In genomic region chr18:78649421-78649820, GRCh38 we compare ENCODE assay signal across 26 cellular contexts.
A peak's percentile ranks its signal among the peaks of the same experiment; 100 is the strongest.
DNase-seq lines count a peak whose midpoint lies in the region; ATAC-seq and TF ChIP-seq lines count a peak whose summit lies in the region.
"Had no signal": no experiment of that assay in that cellular context is flagged by ENCODE, and none has a peak within 500 bp of the region (broad histone marks: within the 10 kb centered on the region; RNA-seq: fewer than 3 reads in every experiment).

No MANE protein-coding gene starts in this region.

- no peaks in the 10 kb centered on the region for H3K4me1 ChIP-seq in osteoblast (ENCODE audit: insufficient read depth, low read length)
- no peaks in the 10 kb centered on the region for H3K4me1 ChIP-seq in upper lobe of left lung
- H3K4me1 ChIP-seq: BE2C, BLaER1 had no signal

- no peaks in the 10 kb centered on the region for H3K27me3 ChIP-seq in osteoblast (ENCODE audit: insufficient read depth, low read length)
- no peaks in the 10 kb centered on the region for H3K27me3 ChIP-seq in upper lobe of left lung
- H3K27me3 ChIP-seq: BE2C, BLaER1 had no signal

- H4K20me1 ChIP-seq in osteoblast (ENCODE audit: insufficient read depth, low read length), result no peaks in the 10 kb centered on the region
- H4K20me1 ChIP-seq: BLaER1 had no signal

- 75 to 96% methylated on average over 9 to 10 of the region's 10 CpGs for WGBS in upper lobe of left lung, 2 donors

- no peak for TF ChIP-seq EP300 in upper lobe of left lung (IDR thresholded peaks at IDR 0.05)

- H3K4me1 Mint-ChIP-seq in stimulated activated naive CD8-positive, alpha-beta T cell treated with anti-CD3 and anti-CD28 coated beads, Interleukin-15, amount 100 ng/mL, for 72 hours, result no peaks in the 10 kb centered on the region
- peaks cover 6 to 10% of the 10 kb centered on the region in 2 donors for H3K4me1 Mint-ChIP-seq in natural killer cell treated with Interleukin-12 subunit alpha and Interleukin-12 subunit beta and Interleukin-15 and Interleukin-18, amount 100 ng/mL, for 72 hours (ENCODE audit: low read depth in 2 of 2)
- H3K4me1 Mint-ChIP-seq: CD14-positive monocyte; CD4-positive, alpha-beta memory T cell; CD4-positive, CD25-positive, alpha-beta regulatory T cell had no signal

- no peaks in the 10 kb centered on the region for H3K36me3 Mint-ChIP-seq in natural killer cell treated with Interleukin-12 subunit alpha and Interleukin-12 subunit beta and Interleukin-15 and Interleukin-18, amount 100 ng/mL, for 72 hours
- H3K36me3 Mint-ChIP-seq: CD14-positive monocyte; CD4-positive, CD25-positive, alpha-beta regulatory T cell; CD8-positive, alpha-beta memory T cell had no signal

- peak; percentile 24 for ATAC-seq in stimulated activated naive CD8-positive, alpha-beta T cell treated with anti-CD3 and anti-CD28 coated beads, Interleukin-15, amount 100 ng/mL, for 72 hours
- no peak for ATAC-seq in stimulated activated naive CD8-positive, alpha-beta T cell treated with anti-CD3 and anti-CD28 coated beads, Interleukin-15, Interleukin-2, amounts not matched to agents 100 U/mL and 50 U/mL, for 24 hours
- ATAC-seq in natural killer cell treated with Interleukin-12 subunit alpha and Interleukin-12 subunit beta and Interleukin-15 and Interleukin-18, amount 100 ng/mL, for 72 hours, result no peak
- ATAC-seq in upper lobe of left lung (ENCODE audit: low FRiP score in 2 of 2), result peak; percentile 7 to 21
- ATAC-seq in HG02970 (IDR thresholded peaks at IDR 0.05; ENCODE audit: low FRiP score, unreplicated experiment), result no peak
- ATAC-seq: GM12878 had no signal

- no peaks in the 10 kb centered on the region for H3K27me3 Mint-ChIP-seq in stimulated activated naive CD8-positive, alpha-beta T cell treated with anti-CD3 and anti-CD28 coated beads, Interleukin-15, amount 100 ng/mL, for 72 hours
- H3K27me3 Mint-ChIP-seq in natural killer cell treated with Interleukin-12 subunit alpha and Interleukin-12 subunit beta and Interleukin-15 and Interleukin-18, amount 100 ng/mL, for 72 hours, result no peaks in the 10 kb centered on the region
- H3K27me3 Mint-ChIP-seq: CD4-positive, CD25-positive, alpha-beta regulatory T cell had no signal

- H3K4me3 ChIP-seq in osteoblast (ENCODE audit: insufficient read depth, low read length) (no peak overlapping the region), upper lobe of left lung (no peak overlapping the region)
- H3K4me3 ChIP-seq: BLaER1, GM12878 had no signal

- no peak for DNase-seq in stimulated activated naive CD8-positive, alpha-beta T cell treated with anti-CD3 and anti-CD28 coated beads, Interleukin-15, amount 100 ng/mL, for 72 hours
- no peak for DNase-seq in stimulated activated naive CD8-positive, alpha-beta T cell treated with anti-CD3 and anti-CD28 coated beads, Interleukin-15, Interleukin-2, amounts not matched to agents 100 U/mL and 50 U/mL, for 24 hours
- DNase-seq in natural killer cell treated with Interleukin-12 subunit alpha and Interleukin-12 subunit beta and Interleukin-15 and Interleukin-18, amount 100 ng/mL, for 72 hours (ENCODE audit: low spot score), result peak; percentile 40
- DNase-seq in osteoblast (ENCODE audit: insufficient read length, low spot score, missing footprints), result peak; percentile 58
- DNase-seq in upper lobe of left lung, result no peak
- DNase-seq in NOMO-1 (lab: John Stamatoyannopoulos, UW; ENCODE audit: unreplicated experiment in 2 of 2), result no peak
- DNase-seq in stimulated activated CD4-positive, alpha-beta T cell treated with anti-CD3 and anti-CD28 coated beads, Interleukin-4, amount 100 ng/mL, for 4 hours, result no peak
- DNase-seq: 8988T; ACHN; BE2C; C1 segment of cervical spinal cord; CD4-positive, alpha-beta memory T cell; CD4-positive, CD25-positive, alpha-beta regulatory T cell; CD8-positive, alpha-beta memory T cell; COR-L47; DMS 273 treated with DMSO at 0.1 percent for 48 hours; DMS153; DMS53; DMS79; DND-41; EL; GDM1 had no signal

- no peak overlapping the region for H2AFZ ChIP-seq in osteoblast (ENCODE audit: low read length)

- no peak overlapping the region for H3K4me3 Mint-ChIP-seq in stimulated activated naive CD8-positive, alpha-beta T cell treated with anti-CD3 and anti-CD28 coated beads, Interleukin-15, amount 100 ng/mL, for 72 hours
- no peak overlapping the region for H3K4me3 Mint-ChIP-seq in natural killer cell treated with Interleukin-12 subunit alpha and Interleukin-12 subunit beta and Interleukin-15 and Interleukin-18, amount 100 ng/mL, for 72 hours
- H3K4me3 Mint-ChIP-seq: CD14-positive monocyte; CD4-positive, alpha-beta memory T cell; CD4-positive, CD25-positive, alpha-beta regulatory T cell; CD8-positive, alpha-beta memory T cell had no signal

- H3K27ac Mint-ChIP-seq in stimulated activated naive CD8-positive, alpha-beta T cell treated with anti-CD3 and anti-CD28 coated beads, Interleukin-15, amount 100 ng/mL, for 72 hours, result no peak overlapping the region
- no peak overlapping the region for H3K27ac Mint-ChIP-seq in natural killer cell treated with Interleukin-12 subunit alpha and Interleukin-12 subunit beta and Interleukin-15 and Interleukin-18, amount 100 ng/mL, for 72 hours
- H3K27ac Mint-ChIP-seq: CD4-positive, alpha-beta memory T cell; CD4-positive, CD25-positive, alpha-beta regulatory T cell; CD8-positive, alpha-beta memory T cell had no signal

- H3K36me3 ChIP-seq in osteoblast (ENCODE audit: insufficient read depth, low read length) (no peaks in the 10 kb centered on the region), upper lobe of left lung (no peaks in the 10 kb centered on the region)
- H3K36me3 ChIP-seq: BE2C, BLaER1 had no signal

- H3K9me3 Mint-ChIP-seq in stimulated activated naive CD8-positive, alpha-beta T cell treated with anti-CD3 and anti-CD28 coated beads, Interleukin-15, amount 100 ng/mL, for 72 hours, result peaks cover 0 to 7% of the 10 kb centered on the region in 2 donors
- peaks cover 6% of the 10 kb centered on the region for H3K9me3 Mint-ChIP-seq in natural killer cell treated with Interleukin-12 subunit alpha and Interleukin-12 subunit beta and Interleukin-15 and Interleukin-18, amount 100 ng/mL, for 72 hours

- no peaks in the 10 kb centered on the region for H3K79me2 ChIP-seq in osteoblast (ENCODE audit: insufficient read depth, low read length)

- no peak for TF ChIP-seq POLR2A in upper lobe of left lung (IDR thresholded peaks at IDR 0.05)

- H3K4me2 ChIP-seq in osteoblast (ENCODE audit: insufficient read depth, low read length), result no peak overlapping the region
- H3K4me2 ChIP-seq: BLaER1 had no signal

- TF ChIP-seq CTCF in osteoblast (IDR thresholded peaks at IDR 0.05; ENCODE audit: extremely low read depth, low read depth, low read length) (no peak), upper lobe of left lung (IDR thresholded peaks at IDR 0.05) (no peak)

- H3K9me3 ChIP-seq in osteoblast (ENCODE audit: low read depth, low read length), result peaks cover 4% of the 10 kb centered on the region
- H3K9me3 ChIP-seq in upper lobe of left lung, result peaks cover 0 to 18% (median 10%) of the 10 kb centered on the region in 4 donors
- H3K9me3 ChIP-seq: BE2C had no signal

- no peak overlapping the region for H3K27ac ChIP-seq in osteoblast (ENCODE audit: low read depth, low read length)
- no peak overlapping the region for H3K27ac ChIP-seq in upper lobe of left lung
- H3K27ac ChIP-seq: BLaER1 had no signal

Comparison
In these comparisons a context has a peak if more than half of its experiments do, and no peak if none do; other contexts are left out.
1. ATAC-seq: peak in stimulated activated naive CD8-positive, alpha-beta T cell treated with anti-CD3 and anti-CD28 coated beads, Interleukin-15, amount 100 ng/mL, for 72 hours (single experiment) and upper lobe of left lung (2 of 2); none in stimulated activated naive CD8-positive, alpha-beta T cell treated with anti-CD3 and anti-CD28 coated beads, Interleukin-15, Interleukin-2, amounts not matched to agents 100 U/mL and 50 U/mL, for 24 hours (single experiment), natural killer cell treated with Interleukin-12 subunit alpha and Interleukin-12 subunit beta and Interleukin-15 and Interleukin-18, amount 100 ng/mL, for 72 hours (0 of 2) and HG02970 (single experiment).
2. DNase-seq: peak in natural killer cell treated with Interleukin-12 subunit alpha and Interleukin-12 subunit beta and Interleukin-15 and Interleukin-18, amount 100 ng/mL, for 72 hours (single experiment) and osteoblast (single experiment); none in stimulated activated naive CD8-positive, alpha-beta T cell treated with anti-CD3 and anti-CD28 coated beads, Interleukin-15, amount 100 ng/mL, for 72 hours (0 of 2), stimulated activated naive CD8-positive, alpha-beta T cell treated with anti-CD3 and anti-CD28 coated beads, Interleukin-15, Interleukin-2, amounts not matched to agents 100 U/mL and 50 U/mL, for 24 hours (single experiment), upper lobe of left lung (0 of 2), NOMO-1 (0 of 2) and stimulated activated CD4-positive, alpha-beta T cell treated with anti-CD3 and anti-CD28 coated beads, Interleukin-4, amount 100 ng/mL, for 4 hours (0 of 2).